Comparison of ENCODE assay signal across 1 cellular context in genomic region chr15:73683257-73683623, GRCh38.
TF ChIP-seq lines count a peak whose summit lies in the region.

No MANE protein-coding gene starts in this region.

TF ChIP-seq in IMR-90, 13 proteins besides CTCF, POLR2A, EP300 and RAD21:
- TF ChIP-seq RFX5 (IDR thresholded peaks at IDR 0.05; ENCODE audit: low read depth, low read length) = no peak
- no peak for TF ChIP-seq CHD1 (IDR thresholded peaks at IDR 0.05; ENCODE audit: low read depth, low read length)
- TF ChIP-seq MAFK (IDR thresholded peaks at IDR 0.05; ENCODE audit: low read depth, low read length) = no peak
- TF ChIP-seq SMC3 (IDR thresholded peaks at IDR 0.05; ENCODE audit: low read depth, low read length) = no peak
- no peak for TF ChIP-seq RCOR1 (IDR thresholded peaks at IDR 0.05; ENCODE audit: insufficient replicate concordance, low read length)
- 0 out of 2 replicates have a peak, but pooled peaks have one; percentile 6 for TF ChIP-seq MXI1 (IDR thresholded peaks at IDR 0.05; ENCODE audit: borderline replicate concordance, low read depth, low read length)
- no peak for TF ChIP-seq USF2 (IDR thresholded peaks at IDR 0.05; ENCODE audit: low read depth, low read length)
- no peak for TF ChIP-seq CEBPB (IDR thresholded peaks at IDR 0.05; ENCODE audit: low read depth, low read length)
